ENCODE assay signal across 9 cellular contexts in the genomic region with DNA sequence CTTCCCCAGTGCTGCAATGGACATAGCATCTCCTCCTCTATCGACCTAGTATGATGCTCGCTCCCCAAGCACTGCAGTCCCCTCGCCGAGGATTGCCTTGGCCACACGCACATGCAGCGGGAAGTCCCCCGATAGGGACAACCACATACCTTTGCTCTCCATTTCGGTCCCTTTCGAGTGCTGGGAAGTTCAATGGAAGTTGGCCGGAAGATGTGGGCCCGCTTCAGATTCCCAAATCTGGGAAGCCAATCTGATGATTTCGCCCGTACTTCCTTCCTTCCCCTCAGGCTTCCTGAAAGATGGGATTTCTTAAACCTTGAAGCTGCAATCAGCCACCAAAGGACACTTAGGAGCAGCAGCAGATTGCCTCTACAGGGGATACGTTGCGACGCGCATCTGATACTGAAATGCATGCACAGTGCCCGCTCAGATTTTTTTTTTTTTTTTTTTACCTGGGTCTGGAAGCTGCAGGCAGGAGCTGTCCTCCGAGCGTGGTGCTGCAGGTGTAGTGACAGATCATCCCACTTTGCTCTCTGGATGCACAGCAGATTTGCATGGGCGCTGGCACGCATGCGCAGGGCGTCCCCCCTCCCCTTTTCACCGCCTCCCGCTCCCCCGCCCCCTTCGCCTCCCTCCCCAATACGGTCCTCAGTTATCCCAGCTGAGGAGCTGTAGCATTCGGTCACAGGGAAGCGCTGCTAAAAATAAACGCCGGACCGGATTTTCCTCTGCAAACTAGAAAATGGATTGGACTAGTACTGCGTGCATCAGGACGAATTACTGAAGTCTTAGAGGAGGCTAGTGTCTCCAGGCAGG. TPM values are rescaled to one million over a fixed set of nuclear protein-coding genes. Genes with fewer than 3 reads are reported as not detected.
DNase-seq lines count a peak whose midpoint lies in the region; ATAC-seq and TF ChIP-seq lines count a peak whose summit lies in the region.
"Had no signal": no experiment of that assay in that cellular context is flagged by ENCODE, and none has a peak within 500 bp of the region (broad histone marks: within the 10 kb centered on the region; RNA-seq: fewer than 3 reads in every experiment).

Gene FGF12, minus strand, starts transcription at position 510 of the 816 bp plus-strand sequence.

- H3K4me1 ChIP-seq in RWPE2 (ENCODE audit: insufficient read depth, poor library complexity, severe bottlenecking) (no peaks in the 10 kb centered on the region), esophagus squamous epithelium (peaks cover 0 to 14% (median 5%) of the 10 kb centered on the region in 3 donors), muscle layer of colon (ENCODE audit: insufficient read depth, low read length) (peaks cover 5% of the 10 kb centered on the region), uterus (no peaks in the 10 kb centered on the region)

- DNase-seq in ACHN (peak; percentile 53), HuH-7 (ENCODE audit: low spot score) (peak; percentile 9), RWPE2 (ENCODE audit: low spot score) (peak; percentile 66), esophagus squamous epithelium (lab: John Stamatoyannopoulos, UW) (no peak), uterus (peak; percentile 16 to 38), erythroblast (lab: John Stamatoyannopoulos, UW) (no peak), OCI-M2 (lab: John Stamatoyannopoulos, UW; ENCODE audit: unreplicated experiment) (no peak)
- DNase-seq: DND-41 had no signal

- H3K4me3 ChIP-seq in RWPE2 (ENCODE audit: severe bottlenecking) (no peak within 1 kb of the TSS), esophagus squamous epithelium (peak within 1 kb of the TSS in 3 of 4 donors; percentile 6 to 50 (median 20)), muscle layer of colon (ENCODE audit: low read depth in 1 of 2, low read length in 2 of 2) (peak within 1 kb of the TSS; percentile 23 to 35), uterus (no peak within 1 kb of the TSS)

- H3K27me3 ChIP-seq in RWPE2 (ENCODE audit: insufficient read depth, poor library complexity, severe bottlenecking), result peaks cover 9% of the 10 kb centered on the region
- H3K27me3 ChIP-seq in esophagus squamous epithelium, result no peaks in the 10 kb centered on the region
- no peaks in the 10 kb centered on the region for H3K27me3 ChIP-seq in muscle layer of colon (ENCODE audit: control insufficient read depth in 1 of 2, insufficient read depth in 2 of 2, low read length in 2 of 2)
- no peaks in the 10 kb centered on the region for H3K27me3 ChIP-seq in uterus

- intact Hi-C loops in esophagus squamous epithelium (cut with DNase I) (no loop called here), uterus (cut with DNase I; ENCODE audit: low total_unique reads) (no loop called here)

- H3K36me3 ChIP-seq in RWPE2 (ENCODE audit: low read depth) (no peaks in the 10 kb centered on the region), esophagus squamous epithelium (no peaks in the 10 kb centered on the region), muscle layer of colon (ENCODE audit: insufficient read depth, low read length) (no peaks in the 10 kb centered on the region), uterus (no peaks in the 10 kb centered on the region)

- TF ChIP-seq POLR2A in esophagus squamous epithelium (IDR thresholded peaks at IDR 0.05) (no peak), uterus (IDR thresholded peaks at IDR 0.05) (no peak), erythroblast (IDR thresholded peaks at IDR 0.05; ENCODE audit: low read length) (no peak)

- ATAC-seq in RWPE2 (ENCODE audit: low read depth), result peak; percentile 83

- in situ Hi-C loops in ACHN (cut with HindIII; ENCODE audit: low pct_ligation_motif_present, low pct_unique_long_range_greater_than_20kb, low sequenced_read_pairs), result no loop called here

- no peak for TF ChIP-seq CTCF in RWPE2 (IDR thresholded peaks at IDR 0.05; ENCODE audit: poor library complexity, severe bottlenecking)
- TF ChIP-seq CTCF in esophagus squamous epithelium (IDR thresholded peaks at IDR 0.05), result no peak
- TF ChIP-seq CTCF in uterus (IDR thresholded peaks at IDR 0.05), result no peak

- H3K27ac ChIP-seq in RWPE2 (ENCODE audit: poor library complexity, severe bottlenecking) (no peak within 1 kb of the TSS), esophagus squamous epithelium (no peak within 1 kb of the TSS), muscle layer of colon (ENCODE audit: low read depth, low read length) (no peak within 1 kb of the TSS), uterus (no peak within 1 kb of the TSS)

- WGBS in esophagus squamous epithelium, 2 donors, result 6% methylated on average over 26 to 32 of the region's 36 CpGs

- H3K9ac ChIP-seq in muscle layer of colon (ENCODE audit: low read length), result no peak within 1 kb of the TSS

- no peaks in the 10 kb centered on the region for H3K9me3 ChIP-seq in RWPE2 (ENCODE audit: severe bottlenecking)
- H3K9me3 ChIP-seq in esophagus squamous epithelium, result no peaks in the 10 kb centered on the region
- no peaks in the 10 kb centered on the region for H3K9me3 ChIP-seq in muscle layer of colon (ENCODE audit: low read length)
- H3K9me3 ChIP-seq in uterus, result no peaks in the 10 kb centered on the region

RNA-seq across cellular contexts. Expression of gene FGF12, which starts in this region (rescaled TPM):
- total RNA-seq in esophagus squamous epithelium (1 to 10 TPM in 2 of 4 donors, under 1 TPM in 2; 0.18 to 1.6 (median 0.86) TPM), uterus (1 to 10 TPM in 3 of 4 donors, not detected in 1; 1.0 to 4.4 (median 1.3) TPM)

Comparison
In these comparisons a context has a peak if more than half of its experiments do, and no peak if none do; other contexts are left out.
1. DNase-seq: peak in ACHN (single experiment), HuH-7 (single experiment), RWPE2 (single experiment) and uterus (2 of 2); none in esophagus squamous epithelium (single experiment), erythroblast (0 of 2) and OCI-M2 (single experiment).
2. H3K4me3 ChIP-seq: peak in esophagus squamous epithelium (3 of 4) and muscle layer of colon (2 of 2); none in RWPE2 (single experiment) and uterus (0 of 2).